ENCODE assay signal across 24 cellular contexts in the genomic region with DNA sequence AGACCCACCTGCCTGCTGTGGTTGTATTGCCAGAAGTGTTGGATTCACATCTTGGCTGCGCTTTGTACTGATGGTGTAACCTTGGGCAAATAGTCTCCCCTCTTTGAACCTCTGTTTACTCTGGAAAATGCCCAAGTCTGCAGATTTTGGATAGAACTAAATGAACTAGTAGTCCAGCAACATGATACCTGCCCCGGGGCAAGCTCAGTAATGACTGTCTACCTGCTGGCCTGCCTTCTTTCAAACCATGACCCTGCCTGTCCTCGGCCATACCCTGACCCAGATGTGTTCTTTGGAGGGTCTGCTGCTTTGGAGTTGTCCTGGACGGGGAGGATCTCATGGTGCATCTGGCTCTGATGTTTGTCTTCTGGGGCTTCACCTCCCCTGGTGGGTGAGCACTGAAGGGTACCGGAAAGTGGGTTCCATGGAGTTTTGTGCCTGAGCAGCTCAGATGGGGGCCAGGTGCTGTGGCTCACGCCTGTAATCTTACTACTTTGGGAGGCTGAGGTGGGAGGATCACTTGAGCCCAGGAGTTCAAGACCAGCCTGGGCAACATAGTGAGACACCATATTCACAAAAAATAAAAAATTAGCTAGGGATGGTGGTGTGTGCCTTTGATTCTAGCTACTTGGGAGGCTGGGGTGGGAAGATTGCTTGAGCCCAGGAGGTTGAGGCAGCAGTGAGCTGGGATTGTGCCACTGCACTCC. TPM values are rescaled to one million over a fixed set of nuclear protein-coding genes. Genes with fewer than 3 reads are reported as not detected.
DNase-seq lines count a peak whose midpoint lies in the region; ATAC-seq and TF ChIP-seq lines count a peak whose summit lies in the region.
"Had no signal": no experiment of that assay in that cellular context is flagged by ENCODE, and none has a peak within 500 bp of the region (broad histone marks: within the 10 kb centered on the region; RNA-seq: fewer than 3 reads in every experiment).

No MANE protein-coding gene starts in this region.

- H3K27me3 ChIP-seq in right atrium auricular region (no peaks in the 10 kb centered on the region), neural progenitor cell (no peaks in the 10 kb centered on the region)
- H3K27me3 ChIP-seq: Peyer's patch, sigmoid colon had no signal

- no peak overlapping the region for H3K27ac Mint-ChIP-seq in neural progenitor cell
- H3K27ac Mint-ChIP-seq: CD4-positive, alpha-beta T cell; IgD-negative memory B cell; stimulated activated naive B cell treated with anti-CD40 and anti-IgM and Interleukin-4, amounts not matched to agents 10 μg/mL and 1 μg/mL and 100 μg/mL, for 72 hours had no signal

- H3K9me3 ChIP-seq in HEK293 (ENCODE audit: control insufficient read depth, insufficient read depth, low read depth, low read length): no peaks in the 10 kb centered on the region
- H3K9me3 ChIP-seq in right atrium auricular region: no peaks in the 10 kb centered on the region
- no peaks in the 10 kb centered on the region for H3K9me3 ChIP-seq in neural progenitor cell (ENCODE audit: low read depth)
- H3K9me3 ChIP-seq: Peyer's patch, sigmoid colon had no signal

- H4K20me1 ChIP-seq in neural progenitor cell (ENCODE audit: low read depth): peaks cover 4% of the 10 kb centered on the region

- H2AFZ ChIP-seq in neural progenitor cell (replicated peaks): no peak overlapping the region

- no peak overlapping the region for H3K4me3 Mint-ChIP-seq in neural progenitor cell
- H3K4me3 Mint-ChIP-seq: activated T-cell treated with anti-CD3 and anti-CD28 coated beads, Interleukin-2, amount 50 U/mL, for 4 hours; CD4-positive, alpha-beta T cell; IgD-negative memory B cell; stimulated activated naive B cell treated with anti-CD40 and anti-IgM and Interleukin-4, amounts not matched to agents 10 μg/mL and 1 μg/mL and 100 μg/mL, for 72 hours had no signal

- DNase-seq in NCI-H2196 treated with DMSO at 0.1 percent for 48 hours (lab: John Stamatoyannopoulos, UW; ENCODE audit: unreplicated experiment) (peak; percentile 24), right atrium auricular region (ENCODE audit: low spot score) (no peak), neural progenitor cell (ENCODE audit: low spot score) (no peak), AG20443 (ENCODE audit: low spot score) (no peak), omental fat pad (ENCODE audit: low spot score) (no peak), SHP77 treated with DMSO at 0.1 percent for 48 hours (lab: John Stamatoyannopoulos, UW) (no peak)
- DNase-seq in activated CD4-positive, alpha-beta T cell treated with anti-CD3 and anti-CD28 coated beads, Interleukin-2, amount 50 U/mL, for 48 hours: no peak
- DNase-seq: activated CD8-positive, alpha-beta memory T cell treated with anti-CD3 and anti-CD28 coated beads for 24 hours; activated naive CD4-positive, alpha-beta T cell treated with Interleukin-2 at 50 U/mL for 16 hours; activated T-cell treated with anti-CD3 and anti-CD28 coated beads, Interleukin-2, amount 50 U/mL, for 4 hours; amygdala; CD4-positive, alpha-beta T cell; central memory CD4-positive, alpha-beta T cell; DMS53; MM.1S; NCI-H1694 treated with DMSO at 0.1 percent for 48 hours; NCI-H446; Peyer's patch; sigmoid colon; stimulated activated naive B cell treated with anti-CD40 and anti-IgM and Interleukin-4, amounts not matched to agents 10 μg/mL and 1 μg/mL and 100 μg/mL, for 72 hours; T-helper 9 cell had no signal

- H3K36me3 ChIP-seq in HEK293 (ENCODE audit: control insufficient read depth in 2 of 2, insufficient read depth in 1 of 2, low read length in 2 of 2) (no peaks in the 10 kb centered on the region), right atrium auricular region (peaks cover 12% of the 10 kb centered on the region), neural progenitor cell (no peaks in the 10 kb centered on the region)
- H3K36me3 ChIP-seq: Peyer's patch, sigmoid colon had no signal

- POLR2A ChIA-PET in HEK293 (lab: Yijun Ruan, JAX): interaction anchor here (0.6 to 0.9 kb wide), 3 partner anchors 10 to 164 kb away, joined by 3 to 7 read pairs (median 5); no protein-coding TSS in a partner anchor

- peak overlapping the region; percentile 76 for H3K4me2 ChIP-seq in neural progenitor cell

- CTCF ChIA-PET in HEK293 (lab: Yijun Ruan, JAX): interaction anchor here (0.6 kb wide), 2 partner anchors 106 to 156 kb away, joined by 3 read pairs; no protein-coding TSS in a partner anchor

- H3K79me2 ChIP-seq in neural progenitor cell (ENCODE audit: low read depth): no peaks in the 10 kb centered on the region

- no peak overlapping the region for H3K4me3 ChIP-seq in HEK293 (ENCODE audit: low read depth, low read length)
- no peak overlapping the region for H3K4me3 ChIP-seq in right atrium auricular region
- no peak overlapping the region for H3K4me3 ChIP-seq in neural progenitor cell
- H3K4me3 ChIP-seq: Peyer's patch, sigmoid colon had no signal

- no peak overlapping the region for H3K9ac ChIP-seq in neural progenitor cell

- no peak for ATAC-seq in omental fat pad (ENCODE audit: low FRiP score)
- ATAC-seq: activated CD4-positive, CD25-positive, alpha-beta regulatory T cell treated with anti-CD3 and anti-CD28 coated beads, Interleukin-2, amount 50 U/mL, for 24 hours; activated T-cell treated with anti-CD3 and anti-CD28 coated beads, Interleukin-2, amount 50 U/mL, for 4 hours; stimulated activated naive B cell treated with anti-CD40 and anti-IgM and Interleukin-4, amounts not matched to agents 10 μg/mL and 1 μg/mL and 100 μg/mL, for 72 hours had no signal

- peaks cover 67% of the 10 kb centered on the region for H3F3A ChIP-seq in neural progenitor cell (ENCODE audit: low read depth)

- peak overlapping the region; percentile 22; the same call in 1 of the 2 replicates for H3K27ac ChIP-seq in HEK293 (ENCODE audit: extremely low read depth, low read depth, low read length)
- H3K27ac ChIP-seq in right atrium auricular region: peak overlapping the region; percentile 53 to 68
- H3K27ac ChIP-seq in neural progenitor cell: peak overlapping the region; percentile 89
- H3K27ac ChIP-seq: Peyer's patch, sigmoid colon had no signal

- H3K36me3 Mint-ChIP-seq in neural progenitor cell: peaks cover 16% of the 10 kb centered on the region
- H3K36me3 Mint-ChIP-seq: stimulated activated naive B cell treated with anti-CD40 and anti-IgM and Interleukin-4, amounts not matched to agents 10 μg/mL and 1 μg/mL and 100 μg/mL, for 72 hours had no signal

- no peaks in the 10 kb centered on the region for H3K9me3 Mint-ChIP-seq in neural progenitor cell
- H3K9me3 Mint-ChIP-seq: activated T-cell treated with anti-CD3 and anti-CD28 coated beads, Interleukin-2, amount 50 U/mL, for 4 hours; CD4-positive, alpha-beta T cell; IgD-negative memory B cell; stimulated activated naive B cell treated with anti-CD40 and anti-IgM and Interleukin-4, amounts not matched to agents 10 μg/mL and 1 μg/mL and 100 μg/mL, for 72 hours had no signal

- TF ChIP-seq CTCF in HEK293 (tag by site-specific recombination; IDR thresholded peaks at IDR 0.05) (no peak), right atrium auricular region (IDR thresholded peaks at IDR 0.05) (no peak), neural progenitor cell (IDR thresholded peaks at IDR 0.05) (no peak), omental fat pad (IDR thresholded peaks at IDR 0.05) (no peak)

- H3K4me1 Mint-ChIP-seq in neural progenitor cell: peaks cover 60% of the 10 kb centered on the region
- H3K4me1 Mint-ChIP-seq: IgD-negative memory B cell; stimulated activated naive B cell treated with anti-CD40 and anti-IgM and Interleukin-4, amounts not matched to agents 10 μg/mL and 1 μg/mL and 100 μg/mL, for 72 hours had no signal

- H3K4me1 ChIP-seq in HEK293 (ENCODE audit: control insufficient read depth, insufficient read depth, low read length): peaks cover 29% of the 10 kb centered on the region
- H3K4me1 ChIP-seq in right atrium auricular region: peaks cover 0 to 48% of the 10 kb centered on the region in 2 donors
- H3K4me1 ChIP-seq in neural progenitor cell: peaks cover 90% of the 10 kb centered on the region
- H3K4me1 ChIP-seq: Peyer's patch, sigmoid colon had no signal

- peaks cover 2% of the 10 kb centered on the region for H3K27me3 Mint-ChIP-seq in neural progenitor cell (ENCODE audit: insufficient read depth, low read depth)

TF ChIP-seq in HEK293, 187 proteins besides CTCF, POLR2A, EP300 and RAD21 (continues in another document):
- TF ChIP-seq GFI1B (tag by site-specific recombination; IDR thresholded peaks at IDR 0.05) (0 out of 2 replicates have a peak, but pooled peaks have one; percentile 25), ZBTB21 (tag by site-specific recombination; IDR thresholded peaks at IDR 0.05) (no peak), ZNF610 (tag by site-specific recombination; IDR thresholded peaks at IDR 0.05; ENCODE audit: borderline replicate concordance) (no peak), FEZF1 (tag by site-specific recombination; IDR thresholded peaks at IDR 0.05) (peak; percentile 30), ZNF121 (tag by site-specific recombination; IDR thresholded peaks at IDR 0.05) (peak; percentile 83)
- TF ChIP-seq, protein P1, sequence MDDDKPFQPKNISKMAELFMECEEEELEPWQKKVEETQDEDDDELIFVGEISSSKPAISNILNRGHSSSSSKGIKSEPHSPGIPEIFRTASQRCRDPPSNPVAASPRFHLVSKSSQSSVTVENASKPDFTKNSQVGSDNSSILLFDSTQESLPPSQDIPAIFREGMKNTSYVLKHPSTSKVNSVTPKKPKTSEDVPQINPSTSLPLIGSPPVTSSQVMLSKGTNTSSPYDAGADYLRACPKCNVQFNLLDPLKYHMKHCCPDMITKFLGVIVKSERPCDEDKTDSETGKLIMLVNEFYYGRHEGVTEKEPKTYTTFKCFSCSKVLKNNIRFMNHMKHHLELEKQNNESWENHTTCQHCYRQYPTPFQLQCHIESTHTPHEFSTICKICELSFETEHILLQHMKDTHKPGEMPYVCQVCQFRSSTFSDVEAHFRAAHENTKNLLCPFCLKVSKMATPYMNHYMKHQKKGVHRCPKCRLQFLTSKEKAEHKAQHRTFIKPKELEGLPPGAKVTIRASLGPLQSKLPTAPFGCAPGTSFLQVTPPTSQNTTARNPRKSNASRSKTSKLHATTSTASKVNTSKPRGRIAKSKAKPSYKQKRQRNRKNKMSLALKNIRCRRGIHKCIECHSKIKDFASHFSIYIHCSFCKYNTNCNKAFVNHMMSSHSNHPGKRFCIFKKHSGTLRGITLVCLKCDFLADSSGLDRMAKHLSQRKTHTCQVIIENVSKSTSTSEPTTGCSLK (tag by site-specific recombination; IDR thresholded peaks at IDR 0.05): no peak

RNA-seq across cellular contexts. Expression of a gene that starts 59.5 kb away (rescaled TPM):
- total RNA-seq in right atrium auricular region: 10 to 100 TPM; 32.2 to 38.5 TPM
- total RNA-seq in neural progenitor cell (ENCODE audit: low replicate concordance): 21.4 and 31.7 TPM in 2 replicates
- 1 to 10 TPM; 1.3 to 6.5 (median 2.8) TPM for total RNA-seq in omental fat pad
- total RNA-seq: CD4-positive, alpha-beta T cell had no signal

Comparison
In these comparisons a context has a peak if more than half of its experiments do, and no peak if none do; other contexts are left out.
1. H3K27ac ChIP-seq: peak in every context shown above with its lines; median percentile 89 in neural progenitor cell; 60 in right atrium auricular region; 22 in HEK293.